In the genomic region with DNA sequence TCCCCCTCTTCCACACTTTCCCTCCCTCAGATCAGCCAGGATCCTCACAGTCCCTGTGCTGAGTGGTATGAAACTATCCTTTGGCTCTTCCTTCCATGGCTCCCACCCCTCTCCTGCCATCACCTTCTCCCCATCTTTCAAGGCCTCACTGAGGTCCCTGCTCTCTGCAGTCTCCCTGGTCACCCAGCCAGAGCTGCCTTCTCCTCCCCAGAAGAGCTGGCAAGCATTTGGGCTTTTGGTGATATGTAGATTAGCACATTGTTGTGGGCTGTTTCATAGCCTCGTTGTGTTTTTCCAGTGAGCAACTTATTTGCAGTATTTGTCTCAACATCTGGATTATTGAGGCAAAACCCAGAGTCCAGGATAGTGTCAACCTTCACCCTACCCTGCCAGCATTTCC, we compare ENCODE assay signal across 11 cellular contexts. TPM values are rescaled to one million over a fixed set of nuclear protein-coding genes. Genes with fewer than 3 reads are reported as not detected.
DNase-seq lines count a peak whose midpoint lies in the region; ATAC-seq and TF ChIP-seq lines count a peak whose summit lies in the region.
"Had no signal": no experiment of that assay in that cellular context is flagged by ENCODE, and none has a peak within 500 bp of the region (broad histone marks: within the 10 kb centered on the region; RNA-seq: fewer than 3 reads in every experiment).

No MANE protein-coding gene starts in this region.

- peak; percentile 77 for DNase-seq in AG10803 (ENCODE audit: low read depth)
- DNase-seq in T-helper 17 cell, result no peak
- DNase-seq in ovary, result no peak
- no peak for DNase-seq in central memory CD4-positive, alpha-beta T cell
- no peak for DNase-seq in GF-D8 (lab: John Stamatoyannopoulos, UW)
- DNase-seq in A172 (ENCODE audit: low spot score), result no peak
- DNase-seq: amniotic stem cell, left cardiac atrium, MM.1S had no signal

- peak overlapping the region; percentile 42 to 61 for H3K27ac ChIP-seq in esophagus (ENCODE audit: low read depth in 2 of 2, low read length in 1 of 2)
- peak overlapping the region; percentile 21 to 68 for H3K27ac ChIP-seq in ovary

- intact Hi-C loops in ovary (cut with DNase I), result loop anchor here in 3 of 4 donors (5.0 to 10.0 kb wide), 3 partner anchors 36 to 138 kb away; no protein-coding TSS in a partner anchor

- H3K27me3 ChIP-seq in esophagus (ENCODE audit: control insufficient read depth in 1 of 2, insufficient read depth in 2 of 2, low read length in 2 of 2) (no peaks in the 10 kb centered on the region), ovary (no peaks in the 10 kb centered on the region)

- no peak for TF ChIP-seq EP300 in ovary (IDR thresholded peaks at IDR 0.05)

- H3K36me3 ChIP-seq in esophagus (ENCODE audit: control insufficient read depth in 2 of 2, insufficient read depth in 2 of 2, low read length in 1 of 2) (peaks cover 0 to 18% of the 10 kb centered on the region in 2 donors), ovary (no peaks in the 10 kb centered on the region)

- ATAC-seq in T-helper 17 cell (no peak), GM18861 (IDR thresholded peaks at IDR 0.05; ENCODE audit: unreplicated experiment) (no peak)

- H3K4me1 Mint-ChIP-seq in T-helper 17 cell, result peaks cover 57% of the 10 kb centered on the region

- whole genome bisulfite sequencing in esophagus, 2 donors, result 12 to 31% methylated on average over 1 of the region's 1 CpG
- 5 to 9% (median 7%) methylated on average over 1 of the region's 1 CpG for WGBS in ovary, 3 donors

- H3K27ac Mint-ChIP-seq in T-helper 17 cell, result peak overlapping the region; percentile 96

- H3K27me3 Mint-ChIP-seq in T-helper 17 cell, result no peaks in the 10 kb centered on the region

- no peaks in the 10 kb centered on the region for H3K9me3 ChIP-seq in T-helper 17 cell (ENCODE audit: control insufficient read depth, low read length, poor library complexity, severe bottlenecking)
- H3K9me3 ChIP-seq in esophagus (ENCODE audit: control insufficient read depth in 2 of 2, insufficient read depth in 1 of 2, low read depth in 1 of 2, low read length in 1 of 2), result no peaks in the 10 kb centered on the region
- H3K9me3 ChIP-seq in ovary, result no peaks in the 10 kb centered on the region

- peak overlapping the region; percentile 98 for H3K4me3 Mint-ChIP-seq in T-helper 17 cell

- no peak for TF ChIP-seq POLR2A in ovary (IDR thresholded peaks at IDR 0.05)

- peaks cover 16% of the 10 kb centered on the region for H3K36me3 Mint-ChIP-seq in T-helper 17 cell (ENCODE audit: low read depth)

- H3K4me3 ChIP-seq in AG10803 (ENCODE audit: low read length) (peak overlapping the region; percentile 99), esophagus (ENCODE audit: low read depth in 1 of 2, low read length in 2 of 2) (peak overlapping the region in 1 of 2 donors; percentile 84), ovary (peak overlapping the region; percentile 87)

- H3K4me1 ChIP-seq in esophagus (ENCODE audit: control insufficient read depth in 2 of 2, insufficient read depth in 2 of 2, low read length in 1 of 2) (peaks cover 15 to 21% of the 10 kb centered on the region in 2 donors), ovary (ENCODE audit: insufficient read depth) (peaks cover 11% of the 10 kb centered on the region)

- TF ChIP-seq CTCF in AG10803 (conservative IDR thresholded peaks at IDR 0.05; ENCODE audit: low read length), result no peak
- no peak for TF ChIP-seq CTCF in ovary (IDR thresholded peaks at IDR 0.05)

RNA-seq across cellular contexts. Expression of gene CSF1, which starts 2.2 kb away (rescaled TPM):
- total RNA-seq in T-helper 17 cell, result 10 to 100 TPM; 15.4 to 20.3 TPM
- polyA plus RNA-seq in esophagus, result 1 to 10 TPM; 5.6 to 5.7 TPM
- 10 to 100 TPM; 24.2 to 57.6 (median 44.3) TPM for total RNA-seq in ovary
- polyA plus RNA-seq in ovary, result 10 to 100 TPM; 13.1 to 48.6 TPM
- 46.2 and 61.2 TPM in 2 replicates for total RNA-seq in A172 (2014; rRNA removed; shearing (Covaris generic))
